11 cellular contexts compared by ENCODE assay signal in the genomic region with DNA sequence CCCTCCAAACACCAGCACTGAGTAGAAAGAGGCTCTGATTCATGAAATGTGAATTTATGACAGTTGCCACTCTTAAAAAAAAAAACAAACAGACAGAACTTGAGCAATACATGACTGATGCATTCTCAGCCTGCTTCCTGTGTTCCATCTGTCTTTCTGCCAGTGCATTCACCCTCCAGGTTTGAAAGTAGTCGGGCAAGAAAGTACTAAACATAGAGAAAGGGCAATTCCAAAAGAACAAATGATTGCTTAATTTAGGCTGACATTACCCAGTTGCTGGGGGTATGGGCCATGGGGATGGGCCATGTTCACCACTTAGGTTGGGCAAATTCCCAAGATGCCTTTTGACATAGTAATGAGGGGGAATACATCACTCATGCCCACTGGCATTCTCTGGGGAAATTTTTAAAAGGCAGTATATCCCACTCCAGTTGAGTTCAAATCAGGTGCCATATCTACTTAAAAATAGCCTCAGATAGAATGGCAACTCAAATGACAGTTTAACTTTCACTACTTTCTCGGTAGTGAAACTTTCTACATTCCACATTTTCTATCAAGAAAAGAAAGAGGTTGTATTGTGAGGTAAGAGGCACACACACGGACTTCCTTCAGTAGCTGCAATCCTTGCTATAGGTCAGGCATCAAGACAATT. TPM values are rescaled to one million over a fixed set of nuclear protein-coding genes. Genes with fewer than 3 reads are reported as not detected.
A peak's percentile ranks its signal among the peaks of the same experiment; 100 is the strongest.
DNase-seq lines count a peak whose midpoint lies in the region; ATAC-seq and TF ChIP-seq lines count a peak whose summit lies in the region.
"Had no signal": no experiment of that assay in that cellular context is flagged by ENCODE, and none has a peak within 500 bp of the region (broad histone marks: within the 10 kb centered on the region; RNA-seq: fewer than 3 reads in every experiment).

No MANE protein-coding gene starts in this region.

- H3K27me3 Mint-ChIP-seq in activated T-helper 2 cell treated with anti-CD3 and anti-CD28 coated beads, Interferon-gamma antibody, Interleukin-2, Interleukin-4, amounts not matched to agents 10 μg/mL and 5 μg/mL and 100 μg/mL, durations not matched to agents 14 hours and 24 hours and 36 hours (ENCODE audit: low read depth): peaks cover 27% of the 10 kb centered on the region

- H3K4me3 ChIP-seq in cardiac fibroblast (replicated peaks in 1 of 2; ENCODE audit: low read depth in 2 of 2, low read length in 2 of 2) (no peak overlapping the region), liver (ENCODE audit: low read depth in 1 of 3, low read length in 3 of 3) (no peak overlapping the region), upper lobe of right lung (no peak overlapping the region)
- H3K4me3 ChIP-seq: cardiac muscle cell had no signal

- peaks cover 5% of the 10 kb centered on the region for H3K4me1 Mint-ChIP-seq in activated T-helper 2 cell treated with anti-CD3 and anti-CD28 coated beads, Interferon-gamma antibody, Interleukin-2, Interleukin-4, amounts not matched to agents 10 μg/mL and 5 μg/mL and 100 μg/mL, durations not matched to agents 14 hours and 24 hours and 36 hours (ENCODE audit: low read depth)

- H3K27me3 ChIP-seq in liver (ENCODE audit: control insufficient read depth in 4 of 4, insufficient read depth in 4 of 4, low read length in 3 of 4) (no peaks in the 10 kb centered on the region), upper lobe of right lung (no peaks in the 10 kb centered on the region)
- H3K27me3 ChIP-seq: cardiac muscle cell had no signal

- peak overlapping the region; percentile 38 to 89 for H3K27ac ChIP-seq in liver (ENCODE audit: low read depth in 1 of 2, low read length in 2 of 2)
- peak overlapping the region; percentile 12 for H3K27ac ChIP-seq in upper lobe of right lung
- H3K27ac ChIP-seq: cardiac muscle cell had no signal

- no peaks in the 10 kb centered on the region for H3K36me3 Mint-ChIP-seq in activated T-helper 2 cell treated with anti-CD3 and anti-CD28 coated beads, Interferon-gamma antibody, Interleukin-2, Interleukin-4, amounts not matched to agents 10 μg/mL and 5 μg/mL and 100 μg/mL, durations not matched to agents 14 hours and 24 hours and 36 hours (ENCODE audit: low read depth)
- H3K36me3 Mint-ChIP-seq: naive thymus-derived CD8-positive, alpha-beta T cell had no signal

- no peaks in the 10 kb centered on the region for H3K36me3 ChIP-seq in liver (ENCODE audit: control insufficient read depth in 4 of 4, insufficient read depth in 3 of 4, low read depth in 1 of 4, low read length in 3 of 4)
- no peaks in the 10 kb centered on the region for H3K36me3 ChIP-seq in upper lobe of right lung
- H3K36me3 ChIP-seq: cardiac muscle cell had no signal

- TF ChIP-seq CTCF in cardiac fibroblast (IDR thresholded peaks at IDR 0.05; ENCODE audit: low read depth, low read length) (no peak), liver (IDR thresholded peaks at IDR 0.05; ENCODE audit: low read depth, low read length, missing input control) (no peak), upper lobe of right lung (IDR thresholded peaks at IDR 0.05) (no peak)

- H3K9me3 ChIP-seq in liver (ENCODE audit: control insufficient read depth in 4 of 4, low read length in 3 of 4): no peaks in the 10 kb centered on the region
- no peaks in the 10 kb centered on the region for H3K9me3 ChIP-seq in upper lobe of right lung

- no peak overlapping the region for H3K9ac ChIP-seq in liver (ENCODE audit: low read depth in 1 of 2, low read length in 2 of 2)

- 53% methylated on average over 3 of the region's 3 CpGs for WGBS in liver

- peak; percentile 0 for DNase-seq in NCI-H1694 treated with DMSO at 0.1 percent for 48 hours (lab: John Stamatoyannopoulos, UW)
- no peak for DNase-seq in NCI-H1694 (lab: John Stamatoyannopoulos, UW)
- peak; percentile 64 to 93 for DNase-seq in cardiac fibroblast (ENCODE audit: low read depth in 2 of 2)
- DNase-seq in upper lobe of right lung: no peak
- DNase-seq in activated T-helper 2 cell treated with anti-CD3 and anti-CD28 coated beads, Interferon-gamma antibody, Interleukin-2, Interleukin-4, amounts not matched to agents 10 μg/mL and 5 μg/mL and 100 μg/mL, durations not matched to agents 14 hours and 24 hours and 36 hours (ENCODE audit: low spot score): no peak
- DNase-seq in iPS-NIHi11 (ENCODE audit: low spot score): no peak
- DNase-seq in OCI-M2 (lab: John Stamatoyannopoulos, UW; ENCODE audit: unreplicated experiment): no peak
- DNase-seq: naive thymus-derived CD8-positive, alpha-beta T cell; NCI-H1930 had no signal

- H3K4me1 ChIP-seq in liver (ENCODE audit: control insufficient read depth in 4 of 4, insufficient read depth in 4 of 4, low read length in 3 of 4) (peaks cover 16 to 59% (median 32%) of the 10 kb centered on the region in 4 donors), upper lobe of right lung (peaks cover 63% of the 10 kb centered on the region)

- no peak overlapping the region for H3K27ac Mint-ChIP-seq in activated T-helper 2 cell treated with anti-CD3 and anti-CD28 coated beads, Interferon-gamma antibody, Interleukin-2, Interleukin-4, amounts not matched to agents 10 μg/mL and 5 μg/mL and 100 μg/mL, durations not matched to agents 14 hours and 24 hours and 36 hours
- H3K27ac Mint-ChIP-seq: naive thymus-derived CD8-positive, alpha-beta T cell had no signal

- no peaks in the 10 kb centered on the region for H3K9me3 Mint-ChIP-seq in activated T-helper 2 cell treated with anti-CD3 and anti-CD28 coated beads, Interferon-gamma antibody, Interleukin-2, Interleukin-4, amounts not matched to agents 10 μg/mL and 5 μg/mL and 100 μg/mL, durations not matched to agents 14 hours and 24 hours and 36 hours

- intact Hi-C loops in upper lobe of right lung (cut with DNase I): no loop called here
- intact Hi-C loops in activated T-helper 2 cell treated with anti-CD3 and anti-CD28 coated beads, Interferon-gamma antibody, Interleukin-2, Interleukin-4, amounts not matched to agents 10 μg/mL and 5 μg/mL and 100 μg/mL, durations not matched to agents 14 hours and 24 hours and 36 hours (cut with micrococcal nuclease): no loop called here

- peak; percentile 50 for ATAC-seq in upper lobe of right lung
- ATAC-seq: naive thymus-derived CD8-positive, alpha-beta T cell had no signal

- H3K4me3 Mint-ChIP-seq in activated T-helper 2 cell treated with anti-CD3 and anti-CD28 coated beads, Interferon-gamma antibody, Interleukin-2, Interleukin-4, amounts not matched to agents 10 μg/mL and 5 μg/mL and 100 μg/mL, durations not matched to agents 14 hours and 24 hours and 36 hours (ENCODE audit: low read depth): no peak overlapping the region
- H3K4me3 Mint-ChIP-seq: naive thymus-derived CD8-positive, alpha-beta T cell had no signal

- TF ChIP-seq RAD21 in liver (IDR thresholded peaks at IDR 0.05): no peak

TF ChIP-seq in liver, 16 proteins besides CTCF, POLR2A, EP300 and RAD21:
- no peak for TF ChIP-seq HNF4G (IDR thresholded peaks at IDR 0.05)
- TF ChIP-seq FOXA2 (IDR thresholded peaks at IDR 0.05): no peak
- TF ChIP-seq FOXA1 (IDR thresholded peaks at IDR 0.05): no peak
- TF ChIP-seq, protein P1, sequence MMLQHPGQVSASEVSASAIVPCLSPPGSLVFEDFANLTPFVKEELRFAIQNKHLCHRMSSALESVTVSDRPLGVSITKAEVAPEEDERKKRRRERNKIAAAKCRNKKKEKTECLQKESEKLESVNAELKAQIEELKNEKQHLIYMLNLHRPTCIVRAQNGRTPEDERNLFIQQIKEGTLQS (IDR thresholded peaks at IDR 0.05): no peak
- TF ChIP-seq, protein P2, sequence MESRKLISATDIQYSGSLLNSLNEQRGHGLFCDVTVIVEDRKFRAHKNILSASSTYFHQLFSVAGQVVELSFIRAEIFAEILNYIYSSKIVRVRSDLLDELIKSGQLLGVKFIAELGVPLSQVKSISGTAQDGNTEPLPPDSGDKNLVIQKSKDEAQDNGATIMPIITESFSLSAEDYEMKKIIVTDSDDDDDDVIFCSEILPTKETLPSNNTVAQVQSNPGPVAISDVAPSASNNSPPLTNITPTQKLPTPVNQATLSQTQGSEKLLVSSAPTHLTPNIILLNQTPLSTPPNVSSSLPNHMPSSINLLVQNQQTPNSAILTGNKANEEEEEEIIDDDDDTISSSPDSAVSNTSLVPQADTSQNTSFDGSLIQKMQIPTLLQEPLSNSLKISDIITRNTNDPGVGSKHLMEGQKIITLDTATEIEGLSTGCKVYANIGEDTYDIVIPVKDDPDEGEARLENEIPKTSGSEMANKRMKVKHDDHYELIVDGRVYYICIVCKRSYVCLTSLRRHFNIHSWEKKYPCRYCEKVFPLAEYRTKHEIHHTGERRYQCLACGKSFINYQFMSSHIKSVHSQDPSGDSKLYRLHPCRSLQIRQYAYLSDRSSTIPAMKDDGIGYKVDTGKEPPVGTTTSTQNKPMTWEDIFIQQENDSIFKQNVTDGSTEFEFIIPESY (IDR thresholded peaks at IDR 0.05): no peak
- TF ChIP-seq MAX (IDR thresholded peaks at IDR 0.05): no peak
- TF ChIP-seq NR2F2 (IDR thresholded peaks at IDR 0.05): no peak
- no peak for TF ChIP-seq SP1 (IDR thresholded peaks at IDR 0.05)

RNA-seq across cellular contexts. Expression of gene STARD13, which starts 5.5 kb away (rescaled TPM):
- 10 to 100 TPM in 1 of 2 donors, 1 to 10 TPM in 1; 3.4 to 15.3 TPM for total RNA-seq in liver
- 1 to 10 TPM; 2.7 to 8.0 TPM for polyA plus RNA-seq in liver
- total RNA-seq in upper lobe of right lung: 60.4 TPM
- 1.5 and 2.0 TPM in 2 replicates for total RNA-seq in activated T-helper 2 cell treated with anti-CD3 and anti-CD28 coated beads, Interferon-gamma antibody, Interleukin-2, Interleukin-4, amounts not matched to agents 10 μg/mL and 5 μg/mL and 100 μg/mL, durations not matched to agents 14 hours and 24 hours and 36 hours
- total RNA-seq: naive thymus-derived CD8-positive, alpha-beta T cell had no signal
- polyA plus RNA-seq: naive thymus-derived CD8-positive, alpha-beta T cell had no signal

Comparison
In these comparisons a context has a peak if more than half of its experiments do, and no peak if none do; other contexts are left out.
1. DNase-seq: peak in NCI-H1694 treated with DMSO at 0.1 percent for 48 hours (single experiment) and cardiac fibroblast (2 of 2); none in NCI-H1694 (single experiment), upper lobe of right lung (single experiment), activated T-helper 2 cell treated with anti-CD3 and anti-CD28 coated beads, Interferon-gamma antibody, Interleukin-2, Interleukin-4, amounts not matched to agents 10 μg/mL and 5 μg/mL and 100 μg/mL, durations not matched to agents 14 hours and 24 hours and 36 hours (single experiment), iPS-NIHi11 (single experiment) and OCI-M2 (single experiment).